ENCODE assay signal across 7 cellular contexts in genomic region chr10:63236113-63236935, GRCh38.
DNase-seq lines count a peak whose midpoint lies in the region; ATAC-seq, FAIRE-seq and TF ChIP-seq lines count a peak whose summit lies in the region.

No MANE protein-coding gene starts in this region.

- no peaks in the 10 kb centered on the region for H3K9me3 Mint-ChIP-seq in activated naive CD4-positive, alpha-beta T cell treated with anti-CD3 and anti-CD28 coated beads, Interleukin-2, amount 50 U/mL, for 72 hours

- ATAC-seq in GM21786 (IDR thresholded peaks at IDR 0.05; ENCODE audit: unreplicated experiment) = peak; percentile 96
- peak; percentile 95 to 99 for ATAC-seq in activated naive CD4-positive, alpha-beta T cell treated with anti-CD3 and anti-CD28 coated beads, Interleukin-2, amount 50 U/mL, for 72 hours

- H3K36me3 Mint-ChIP-seq in activated naive CD4-positive, alpha-beta T cell treated with anti-CD3 and anti-CD28 coated beads, Interleukin-2, amount 50 U/mL, for 72 hours = peaks cover 0 to 9% of the 10 kb centered on the region in 2 donors

- no peaks in the 10 kb centered on the region for H3K9me3 ChIP-seq in thyroid gland

- intact Hi-C loops in thyroid gland (cut with DNase I) = no loop called here

- FAIRE-seq in islet of Langerhans (lab: Jason Lieb, UNC) = peak; percentile 92

- no peaks in the 10 kb centered on the region for H3K27me3 ChIP-seq in thyroid gland

- TF ChIP-seq POLR2A in thyroid gland (IDR thresholded peaks at IDR 0.05) = no peak

- DNase-seq in GM12865 (ENCODE audit: low read depth) (peak; percentile 76), KBM-7 (peak; percentile 75), thyroid gland (no peak), substantia nigra (lab: John Stamatoyannopoulos, UW) (no peak)
- peak in 1 of 2 donors; percentile 10 for DNase-seq in activated naive CD4-positive, alpha-beta T cell treated with anti-CD3 and anti-CD28 coated beads, Interleukin-2, amount 50 U/mL, for 72 hours (ENCODE audit: low spot score in 2 of 2)

- H3K4me3 ChIP-seq in GM12865 (ENCODE audit: low read depth, low read length) (no peak overlapping the region), thyroid gland (replicated peaks in 1 of 3) (no peak overlapping the region)

- 93 to 95% methylated on average over 2 of the region's 2 CpGs for WGBS in thyroid gland, 2 donors

- in situ Hi-C loops in KBM-7 (cut with MboI; ENCODE audit: low pct_unique_long_range_greater_than_20kb, low sequenced_read_pairs) = no loop called here

- H3K27ac ChIP-seq in thyroid gland (peak overlapping the region; percentile 37 to 75 (median 65)), substantia nigra (ENCODE audit: low read depth, low read length, poor library complexity, severe bottlenecking) (no peak overlapping the region)

- peak overlapping the region in 1 of 2 donors; percentile 40 for H3K27ac Mint-ChIP-seq in activated naive CD4-positive, alpha-beta T cell treated with anti-CD3 and anti-CD28 coated beads, Interleukin-2, amount 50 U/mL, for 72 hours

- no peaks in the 10 kb centered on the region for H3K36me3 ChIP-seq in thyroid gland

- TF ChIP-seq CTCF in GM12865 (IDR thresholded peaks at IDR 0.05; ENCODE audit: insufficient read depth, low read depth, low read length, missing control alignments) (no peak), thyroid gland (IDR thresholded peaks at IDR 0.05) (no peak)

- peaks cover 7 to 23% of the 10 kb centered on the region in 2 donors for H3K4me1 ChIP-seq in thyroid gland

Comparison
In these comparisons a context has a peak if more than half of its experiments do, and no peak if none do; other contexts are left out.
1. DNase-seq: peak in GM12865 (single experiment) and KBM-7 (single experiment); none in thyroid gland (0 of 2) and substantia nigra (0 of 49).